ENCODE assay signal across 3 cellular contexts in the genomic region with DNA sequence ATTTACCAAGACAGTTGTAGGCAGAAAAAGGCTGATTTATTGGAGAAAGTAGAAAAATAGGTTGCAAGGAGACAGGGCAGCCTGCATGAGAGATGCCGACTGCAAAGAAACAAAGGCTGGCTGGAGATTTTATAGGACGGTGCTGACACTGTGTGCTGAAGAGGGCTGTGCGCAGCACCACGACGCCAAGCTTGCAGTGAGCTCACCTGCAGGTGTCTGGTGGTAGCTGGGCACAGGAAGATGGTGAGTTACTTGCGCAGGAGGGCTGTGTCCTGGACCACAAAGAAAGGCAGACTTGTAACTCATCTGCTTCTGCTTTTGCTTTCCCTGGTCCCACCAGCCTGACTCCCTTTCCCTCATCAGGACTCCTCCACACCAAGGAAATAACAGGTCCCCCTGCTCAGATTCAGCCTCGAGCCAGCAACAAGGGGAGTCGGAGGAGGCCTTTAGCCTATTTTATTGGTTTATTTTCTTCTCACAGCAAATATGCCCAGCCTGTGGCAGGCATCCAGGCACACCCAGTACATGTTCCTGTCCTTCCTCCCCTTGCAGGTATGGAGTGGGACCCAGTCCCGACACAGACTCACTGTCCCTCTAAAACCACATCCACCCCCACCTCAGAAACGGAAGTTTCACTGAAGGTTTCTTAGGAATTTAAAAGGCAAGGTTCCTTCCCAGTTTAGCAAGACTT.
TF ChIP-seq lines count a peak whose summit lies in the region.

No MANE protein-coding gene starts in this region.

TF ChIP-seq in SK-N-SH, 30 proteins besides CTCF, POLR2A, EP300 and RAD21 (continued from another document):
- TF ChIP-seq, protein P1, sequence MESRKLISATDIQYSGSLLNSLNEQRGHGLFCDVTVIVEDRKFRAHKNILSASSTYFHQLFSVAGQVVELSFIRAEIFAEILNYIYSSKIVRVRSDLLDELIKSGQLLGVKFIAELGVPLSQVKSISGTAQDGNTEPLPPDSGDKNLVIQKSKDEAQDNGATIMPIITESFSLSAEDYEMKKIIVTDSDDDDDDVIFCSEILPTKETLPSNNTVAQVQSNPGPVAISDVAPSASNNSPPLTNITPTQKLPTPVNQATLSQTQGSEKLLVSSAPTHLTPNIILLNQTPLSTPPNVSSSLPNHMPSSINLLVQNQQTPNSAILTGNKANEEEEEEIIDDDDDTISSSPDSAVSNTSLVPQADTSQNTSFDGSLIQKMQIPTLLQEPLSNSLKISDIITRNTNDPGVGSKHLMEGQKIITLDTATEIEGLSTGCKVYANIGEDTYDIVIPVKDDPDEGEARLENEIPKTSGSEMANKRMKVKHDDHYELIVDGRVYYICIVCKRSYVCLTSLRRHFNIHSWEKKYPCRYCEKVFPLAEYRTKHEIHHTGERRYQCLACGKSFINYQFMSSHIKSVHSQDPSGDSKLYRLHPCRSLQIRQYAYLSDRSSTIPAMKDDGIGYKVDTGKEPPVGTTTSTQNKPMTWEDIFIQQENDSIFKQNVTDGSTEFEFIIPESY (IDR thresholded peaks at IDR 0.05; ENCODE audit: borderline replicate concordance, low read depth), result no peak
- no peak for TF ChIP-seq TAF1 (IDR thresholded peaks at IDR 0.05; ENCODE audit: borderline replicate concordance, low read depth, low read length)
- TF ChIP-seq NFIC (IDR thresholded peaks at IDR 0.05; ENCODE audit: borderline replicate concordance), result no peak
- no peak for TF ChIP-seq EZH2phosphoT487 (IDR thresholded peaks at IDR 0.05; ENCODE audit: borderline replicate concordance, low read depth)
- TF ChIP-seq RFX5 (IDR thresholded peaks at IDR 0.05; ENCODE audit: low read length), result no peak
- no peak for TF ChIP-seq FOSL2 (IDR thresholded peaks at IDR 0.05; ENCODE audit: borderline replicate concordance, low read depth)

TF ChIP-seq in SK-N-SH treated with all-trans-retinoic acid at 6 μM for 48 hours, 23 proteins besides CTCF, POLR2A, EP300 and RAD21 (continued from another document):
- TF ChIP-seq, protein P2, sequence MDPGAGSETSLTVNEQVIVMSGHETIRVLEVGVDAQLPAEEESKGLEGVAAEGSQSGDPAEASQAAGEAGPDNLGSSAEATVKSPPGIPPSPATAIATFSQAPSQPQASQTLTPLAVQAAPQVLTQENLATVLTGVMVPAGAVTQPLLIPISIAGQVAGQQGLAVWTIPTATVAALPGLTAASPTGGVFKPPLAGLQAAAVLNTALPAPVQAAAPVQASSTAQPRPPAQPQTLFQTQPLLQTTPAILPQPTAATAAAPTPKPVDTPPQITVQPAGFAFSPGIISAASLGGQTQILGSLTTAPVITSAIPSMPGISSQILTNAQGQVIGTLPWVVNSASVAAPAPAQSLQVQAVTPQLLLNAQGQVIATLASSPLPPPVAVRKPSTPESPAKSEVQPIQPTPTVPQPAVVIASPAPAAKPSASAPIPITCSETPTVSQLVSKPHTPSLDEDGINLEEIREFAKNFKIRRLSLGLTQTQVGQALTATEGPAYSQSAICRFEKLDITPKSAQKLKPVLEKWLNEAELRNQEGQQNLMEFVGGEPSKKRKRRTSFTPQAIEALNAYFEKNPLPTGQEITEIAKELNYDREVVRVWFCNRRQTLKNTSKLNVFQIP (CRISPR knock-in tag; IDR thresholded peaks at IDR 0.05; ENCODE audit: borderline replicate concordance, low read depth), result no peak
- TF ChIP-seq ISL1 (CRISPR knock-in tag; IDR thresholded peaks at IDR 0.05) (no peak), BACH2 (CRISPR knock-in tag; IDR thresholded peaks at IDR 0.05; ENCODE audit: borderline replicate concordance) (no peak), SNAI2 (CRISPR knock-in tag; IDR thresholded peaks at IDR 0.05) (no peak), ZFP30 (CRISPR knock-in tag; IDR thresholded peaks at IDR 0.05) (no peak)
- TF ChIP-seq, protein P3, sequence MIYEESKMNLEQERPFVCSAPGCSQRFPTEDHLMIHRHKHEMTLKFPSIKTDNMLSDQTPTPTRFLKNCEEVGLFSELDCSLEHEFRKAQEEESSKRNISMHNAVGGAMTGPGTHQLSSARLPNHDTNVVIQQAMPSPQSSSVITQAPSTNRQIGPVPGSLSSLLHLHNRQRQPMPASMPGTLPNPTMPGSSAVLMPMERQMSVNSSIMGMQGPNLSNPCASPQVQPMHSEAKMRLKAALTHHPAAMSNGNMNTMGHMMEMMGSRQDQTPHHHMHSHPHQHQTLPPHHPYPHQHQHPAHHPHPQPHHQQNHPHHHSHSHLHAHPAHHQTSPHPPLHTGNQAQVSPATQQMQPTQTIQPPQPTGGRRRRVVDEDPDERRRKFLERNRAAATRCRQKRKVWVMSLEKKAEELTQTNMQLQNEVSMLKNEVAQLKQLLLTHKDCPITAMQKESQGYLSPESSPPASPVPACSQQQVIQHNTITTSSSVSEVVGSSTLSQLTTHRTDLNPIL (CRISPR knock-in tag; IDR thresholded peaks at IDR 0.05; ENCODE audit: low read depth), result no peak
- TF ChIP-seq, protein P4, sequence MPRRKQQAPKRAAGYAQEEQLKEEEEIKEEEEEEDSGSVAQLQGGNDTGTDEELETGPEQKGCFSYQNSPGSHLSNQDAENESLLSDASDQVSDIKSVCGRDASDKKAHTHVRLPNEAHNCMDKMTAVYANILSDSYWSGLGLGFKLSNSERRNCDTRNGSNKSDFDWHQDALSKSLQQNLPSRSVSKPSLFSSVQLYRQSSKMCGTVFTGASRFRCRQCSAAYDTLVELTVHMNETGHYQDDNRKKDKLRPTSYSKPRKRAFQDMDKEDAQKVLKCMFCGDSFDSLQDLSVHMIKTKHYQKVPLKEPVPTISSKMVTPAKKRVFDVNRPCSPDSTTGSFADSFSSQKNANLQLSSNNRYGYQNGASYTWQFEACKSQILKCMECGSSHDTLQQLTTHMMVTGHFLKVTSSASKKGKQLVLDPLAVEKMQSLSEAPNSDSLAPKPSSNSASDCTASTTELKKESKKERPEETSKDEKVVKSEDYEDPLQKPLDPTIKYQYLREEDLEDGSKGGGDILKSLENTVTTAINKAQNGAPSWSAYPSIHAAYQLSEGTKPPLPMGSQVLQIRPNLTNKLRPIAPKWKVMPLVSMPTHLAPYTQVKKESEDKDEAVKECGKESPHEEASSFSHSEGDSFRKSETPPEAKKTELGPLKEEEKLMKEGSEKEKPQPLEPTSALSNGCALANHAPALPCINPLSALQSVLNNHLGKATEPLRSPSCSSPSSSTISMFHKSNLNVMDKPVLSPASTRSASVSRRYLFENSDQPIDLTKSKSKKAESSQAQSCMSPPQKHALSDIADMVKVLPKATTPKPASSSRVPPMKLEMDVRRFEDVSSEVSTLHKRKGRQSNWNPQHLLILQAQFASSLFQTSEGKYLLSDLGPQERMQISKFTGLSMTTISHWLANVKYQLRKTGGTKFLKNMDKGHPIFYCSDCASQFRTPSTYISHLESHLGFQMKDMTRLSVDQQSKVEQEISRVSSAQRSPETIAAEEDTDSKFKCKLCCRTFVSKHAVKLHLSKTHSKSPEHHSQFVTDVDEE (CRISPR knock-in tag; IDR thresholded peaks at IDR 0.05), result no peak

TF ChIP-seq in HepG2, 621 proteins besides CTCF, POLR2A, EP300 and RAD21 (continues in another document):
- TF ChIP-seq, protein P5, sequence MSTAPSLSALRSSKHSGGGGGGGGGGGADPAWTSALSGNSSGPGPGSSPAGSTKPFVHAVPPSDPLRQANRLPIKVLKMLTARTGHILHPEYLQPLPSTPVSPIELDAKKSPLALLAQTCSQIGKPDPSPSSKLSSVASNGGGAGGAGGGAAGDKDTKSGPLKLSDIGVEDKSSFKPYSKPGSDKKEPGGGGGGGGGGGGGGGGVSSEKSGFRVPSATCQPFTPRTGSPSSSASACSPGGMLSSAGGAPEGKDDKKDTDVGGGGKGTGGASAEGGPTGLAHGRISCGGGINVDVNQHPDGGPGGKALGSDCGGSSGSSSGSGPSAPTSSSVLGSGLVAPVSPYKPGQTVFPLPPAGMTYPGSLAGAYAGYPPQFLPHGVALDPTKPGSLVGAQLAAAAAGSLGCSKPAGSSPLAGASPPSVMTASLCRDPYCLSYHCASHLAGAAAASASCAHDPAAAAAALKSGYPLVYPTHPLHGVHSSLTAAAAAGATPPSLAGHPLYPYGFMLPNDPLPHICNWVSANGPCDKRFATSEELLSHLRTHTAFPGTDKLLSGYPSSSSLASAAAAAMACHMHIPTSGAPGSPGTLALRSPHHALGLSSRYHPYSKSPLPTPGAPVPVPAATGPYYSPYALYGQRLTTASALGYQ (CRISPR knock-in tag; IDR thresholded peaks at IDR 0.05), result no peak
- TF ChIP-seq, protein P6, sequence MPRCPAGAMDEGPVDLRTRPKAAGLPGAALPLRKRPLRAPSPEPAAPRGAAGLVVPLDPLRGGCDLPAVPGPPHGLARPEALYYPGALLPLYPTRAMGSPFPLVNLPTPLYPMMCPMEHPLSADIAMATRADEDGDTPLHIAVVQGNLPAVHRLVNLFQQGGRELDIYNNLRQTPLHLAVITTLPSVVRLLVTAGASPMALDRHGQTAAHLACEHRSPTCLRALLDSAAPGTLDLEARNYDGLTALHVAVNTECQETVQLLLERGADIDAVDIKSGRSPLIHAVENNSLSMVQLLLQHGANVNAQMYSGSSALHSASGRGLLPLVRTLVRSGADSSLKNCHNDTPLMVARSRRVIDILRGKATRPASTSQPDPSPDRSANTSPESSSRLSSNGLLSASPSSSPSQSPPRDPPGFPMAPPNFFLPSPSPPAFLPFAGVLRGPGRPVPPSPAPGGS (CRISPR knock-in tag; IDR thresholded peaks at IDR 0.05), result no peak
- TF ChIP-seq TP53 (CRISPR knock-in tag; conservative IDR thresholded peaks at IDR 0.05), result no peak
- no peak for TF ChIP-seq ZNF780A (CRISPR knock-in tag; IDR thresholded peaks at IDR 0.05)
- no peak for TF ChIP-seq ERF (CRISPR knock-in tag; IDR thresholded peaks at IDR 0.05)
- no peak for TF ChIP-seq YY1 (IDR thresholded peaks at IDR 0.05; ENCODE audit: insufficient read depth, insufficient replicate concordance, low read depth, low read length)
- TF ChIP-seq ZBTB42 (CRISPR knock-in tag; IDR thresholded peaks at IDR 0.05), result no peak
- TF ChIP-seq, protein P7, sequence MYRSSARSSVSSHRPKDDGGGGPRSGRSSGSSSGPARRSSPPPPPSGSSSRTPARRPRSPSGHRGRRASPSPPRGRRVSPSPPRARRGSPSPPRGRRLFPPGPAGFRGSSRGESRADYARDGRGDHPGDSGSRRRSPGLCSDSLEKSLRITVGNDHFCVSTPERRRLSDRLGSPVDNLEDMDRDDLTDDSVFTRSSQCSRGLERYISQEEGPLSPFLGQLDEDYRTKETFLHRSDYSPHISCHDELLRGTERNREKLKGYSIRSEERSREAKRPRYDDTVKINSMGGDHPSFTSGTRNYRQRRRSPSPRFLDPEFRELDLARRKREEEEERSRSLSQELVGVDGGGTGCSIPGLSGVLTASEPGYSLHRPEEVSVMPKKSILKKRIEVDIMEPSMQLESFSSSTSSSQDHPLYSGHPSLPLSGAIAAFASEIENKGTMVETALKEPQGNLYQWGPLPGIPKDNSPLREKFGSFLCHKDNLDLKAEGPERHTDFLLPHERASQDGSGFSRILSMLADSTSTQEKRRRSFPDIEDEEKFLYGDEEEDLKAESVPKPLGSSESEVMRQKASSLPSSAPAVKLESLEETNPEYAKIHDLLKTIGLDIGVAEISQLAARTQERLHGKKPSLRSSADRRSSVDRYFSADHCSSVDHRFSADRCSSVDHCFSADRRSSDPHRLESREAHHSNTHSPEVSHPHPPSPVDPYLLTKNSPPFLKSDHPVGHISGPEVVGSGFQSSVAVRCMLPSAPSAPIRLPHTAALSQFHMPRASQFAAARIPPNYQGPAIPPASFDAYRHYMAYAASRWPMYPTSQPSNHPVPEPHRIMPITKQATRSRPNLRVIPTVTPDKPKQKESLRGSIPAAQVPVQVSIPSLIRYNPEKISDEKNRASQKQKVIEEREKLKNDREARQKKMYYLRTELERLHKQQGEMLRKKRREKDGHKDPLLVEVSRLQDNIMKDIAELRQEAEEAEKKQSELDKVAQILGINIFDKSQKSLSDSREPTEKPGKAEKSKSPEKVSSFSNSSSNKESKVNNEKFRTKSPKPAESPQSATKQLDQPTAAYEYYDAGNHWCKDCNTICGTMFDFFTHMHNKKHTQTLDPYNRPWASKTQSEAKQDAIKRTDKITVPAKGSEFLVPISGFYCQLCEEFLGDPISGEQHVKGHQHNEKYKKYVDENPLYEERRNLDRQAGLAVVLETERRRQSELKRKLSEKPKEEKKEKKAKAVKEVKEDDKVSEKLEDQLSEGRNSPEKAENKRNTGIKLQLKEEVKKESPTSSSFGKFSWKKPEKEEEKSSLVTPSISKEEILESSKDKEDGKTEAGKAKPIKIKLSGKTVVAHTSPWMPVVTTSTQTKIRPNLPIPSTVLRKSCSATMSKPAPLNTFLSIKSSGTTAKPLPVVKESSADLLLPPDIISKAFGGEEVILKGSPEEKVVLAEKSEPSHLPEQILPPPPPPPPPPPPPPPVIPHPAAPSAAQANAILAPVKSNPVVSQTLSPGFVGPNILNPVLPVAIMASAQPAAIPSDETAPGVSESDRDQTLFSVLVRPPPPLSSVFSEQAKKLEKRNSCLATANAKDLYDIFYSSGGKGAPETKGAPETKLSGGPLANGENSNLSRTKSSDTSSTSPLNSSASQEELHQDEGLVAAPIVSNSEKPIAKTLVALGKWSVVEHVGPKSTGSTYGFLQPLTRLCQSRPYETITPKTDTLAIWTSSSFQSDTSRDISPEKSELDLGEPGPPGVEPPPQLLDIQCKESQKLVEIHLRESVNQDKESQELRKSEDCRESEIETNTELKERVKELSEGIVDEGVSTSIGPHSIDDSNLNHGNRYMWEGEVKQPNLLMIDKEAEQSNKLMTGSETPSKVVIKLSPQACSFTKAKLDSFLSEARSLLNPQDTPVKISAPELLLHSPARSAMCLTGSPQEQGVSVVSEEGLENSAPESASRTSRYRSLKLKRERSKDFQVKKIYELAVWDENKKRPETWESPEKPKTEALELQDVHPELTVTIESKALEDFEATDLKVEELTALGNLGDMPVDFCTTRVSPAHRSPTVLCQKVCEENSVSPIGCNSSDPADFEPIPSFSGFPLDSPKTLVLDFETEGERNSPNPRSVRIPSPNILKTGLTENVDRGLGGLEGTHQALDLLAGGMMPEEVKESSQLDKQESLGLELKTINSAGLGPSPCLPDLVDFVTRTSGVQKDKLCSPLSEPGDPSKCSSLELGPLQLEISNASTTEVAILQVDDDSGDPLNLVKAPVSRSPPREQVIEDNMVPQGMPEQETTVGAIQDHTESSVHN (CRISPR knock-in tag; IDR thresholded peaks at IDR 0.05), result no peak
- TF ChIP-seq, protein P8, sequence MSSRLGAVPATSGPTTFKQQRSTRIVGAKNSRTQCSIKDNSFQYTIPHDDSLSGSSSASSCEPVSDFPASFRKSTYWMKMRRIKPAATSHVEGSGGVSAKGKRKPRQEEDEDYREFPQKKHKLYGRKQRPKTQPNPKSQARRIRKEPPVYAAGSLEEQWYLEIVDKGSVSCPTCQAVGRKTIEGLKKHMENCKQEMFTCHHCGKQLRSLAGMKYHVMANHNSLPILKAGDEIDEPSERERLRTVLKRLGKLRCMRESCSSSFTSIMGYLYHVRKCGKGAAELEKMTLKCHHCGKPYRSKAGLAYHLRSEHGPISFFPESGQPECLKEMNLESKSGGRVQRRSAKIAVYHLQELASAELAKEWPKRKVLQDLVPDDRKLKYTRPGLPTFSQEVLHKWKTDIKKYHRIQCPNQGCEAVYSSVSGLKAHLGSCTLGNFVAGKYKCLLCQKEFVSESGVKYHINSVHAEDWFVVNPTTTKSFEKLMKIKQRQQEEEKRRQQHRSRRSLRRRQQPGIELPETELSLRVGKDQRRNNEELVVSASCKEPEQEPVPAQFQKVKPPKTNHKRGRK (CRISPR knock-in tag; IDR thresholded peaks at IDR 0.05), result no peak
- TF ChIP-seq, protein P9, sequence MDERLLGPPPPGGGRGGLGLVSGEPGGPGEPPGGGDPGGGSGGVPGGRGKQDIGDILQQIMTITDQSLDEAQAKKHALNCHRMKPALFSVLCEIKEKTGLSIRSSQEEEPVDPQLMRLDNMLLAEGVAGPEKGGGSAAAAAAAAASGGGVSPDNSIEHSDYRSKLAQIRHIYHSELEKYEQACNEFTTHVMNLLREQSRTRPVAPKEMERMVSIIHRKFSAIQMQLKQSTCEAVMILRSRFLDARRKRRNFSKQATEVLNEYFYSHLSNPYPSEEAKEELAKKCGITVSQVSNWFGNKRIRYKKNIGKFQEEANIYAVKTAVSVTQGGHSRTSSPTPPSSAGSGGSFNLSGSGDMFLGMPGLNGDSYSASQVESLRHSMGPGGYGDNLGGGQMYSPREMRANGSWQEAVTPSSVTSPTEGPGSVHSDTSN (CRISPR knock-in tag; IDR thresholded peaks at IDR 0.05), result no peak
- TF ChIP-seq, protein P10, sequence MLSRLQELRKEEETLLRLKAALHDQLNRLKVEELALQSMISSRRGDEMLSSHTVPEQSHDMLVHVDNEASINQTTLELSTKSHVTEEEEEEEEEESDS (CRISPR knock-in tag; IDR thresholded peaks at IDR 0.05; ENCODE audit: borderline replicate concordance), result no peak
- no peak for TF ChIP-seq ZNF333 (CRISPR knock-in tag; IDR thresholded peaks at IDR 0.05; ENCODE audit: borderline replicate concordance)
